8 cellular contexts compared by ENCODE assay signal in genomic region chr14:96852823-96853422, GRCh38. TPM values are rescaled to one million over a fixed set of nuclear protein-coding genes. Genes with fewer than 3 reads are reported as not detected.
A peak's percentile ranks its signal among the peaks of the same experiment; 100 is the strongest.
DNase-seq lines count a peak whose midpoint lies in the region; ATAC-seq and TF ChIP-seq lines count a peak whose summit lies in the region.

No MANE protein-coding gene starts in this region.

- H3K79me1 ChIP-seq in mesenchymal stem cell (replicated peaks; ENCODE audit: low read length, poor library complexity, severe bottlenecking) = peaks cover 6% of the 10 kb centered on the region

- CTCF ChIA-PET in mammary epithelial cell (lab: Charles Lee; ENCODE audit: low non-redundant PET) = interaction anchor here (0.5 to 1.1 kb wide), 7 partner anchors 9 to 112 kb away, joined by 3 to 9 read pairs (median 3); no protein-coding TSS in a partner anchor

- no peak overlapping the region for H2BK15ac ChIP-seq in mesenchymal stem cell (ENCODE audit: low read depth, poor library complexity, severe bottlenecking)

- H3K4me1 Mint-ChIP-seq in HFFc6 (ENCODE audit: low read depth) = peaks cover 15% of the 10 kb centered on the region
- H3K4me1 Mint-ChIP-seq in stimulated activated memory B cell treated with anti-CD40 and anti-IgM and Interleukin-4, amounts not matched to agents 10 μg/mL and 1 μg/mL and 100 μg/mL, for 72 hours = peaks cover 6% of the 10 kb centered on the region

- no peak overlapping the region for H3K14ac ChIP-seq in mesenchymal stem cell (ENCODE audit: low read length in 2 of 2)

- 33% methylated on average over 4 of the region's 4 CpGs for WGBS in mammary epithelial cell (ENCODE audit: low coverage, missing lambda C conversion rate)
- whole genome bisulfite sequencing in mesenchymal stem cell = 86% methylated on average over 2 of the region's 4 CpGs

- H3K4me3 ChIP-seq in left ventricle myocardium inferior = no peak overlapping the region
- no peak overlapping the region for H3K4me3 ChIP-seq in mammary epithelial cell (replicated peaks in 1 of 3; ENCODE audit: insufficient read depth in 1 of 3, low read depth in 2 of 3, low read length in 3 of 3)
- no peak overlapping the region for H3K4me3 ChIP-seq in mesenchymal stem cell (ENCODE audit: insufficient read depth in 1 of 2, low read depth in 1 of 2, low read length in 2 of 2)

- H3K4me3 Mint-ChIP-seq in HFFc6 = no peak overlapping the region
- no peak overlapping the region for H3K4me3 Mint-ChIP-seq in stimulated activated memory B cell treated with anti-CD40 and anti-IgM and Interleukin-4, amounts not matched to agents 10 μg/mL and 1 μg/mL and 100 μg/mL, for 72 hours

- no peak overlapping the region for H2AFZ ChIP-seq in mammary epithelial cell (ENCODE audit: low read depth, low read length)
- no peak overlapping the region for H2AFZ ChIP-seq in mesenchymal stem cell (ENCODE audit: low read depth, low read length)

- no peak overlapping the region for H2AK5ac ChIP-seq in mesenchymal stem cell (ENCODE audit: low read length, severe bottlenecking)

- BruUV-seq in mammary epithelial cell (replicated peaks; lab: Mats Ljungman, UMichigan) = no TSS peak

- H4K20me1 ChIP-seq in mammary epithelial cell (ENCODE audit: insufficient read depth, low read length) = no peaks in the 10 kb centered on the region

- H4K8ac ChIP-seq in mesenchymal stem cell (ENCODE audit: low read length) = no peak overlapping the region

- dilution Hi-C loops in mammary epithelial cell (cut with HindIII; ENCODE audit: low sequenced_read_pairs) = no loop called here

- intact Hi-C loops in left ventricle myocardium inferior (cut with micrococcal nuclease) = no loop called here
- intact Hi-C loops in cardiac septum (cut with DNase I) = no loop called here
- intact Hi-C loops in mammary epithelial cell (cut with micrococcal nuclease) = loop anchor here (1.0 to 5.0 kb wide), 5 partner anchors 56 to 269 kb away; partner anchors contain the start of gene VRK1

- no peaks in the 10 kb centered on the region for H3K9me3 Mint-ChIP-seq in HFFc6
- H3K9me3 Mint-ChIP-seq in stimulated activated memory B cell treated with anti-CD40 and anti-IgM and Interleukin-4, amounts not matched to agents 10 μg/mL and 1 μg/mL and 100 μg/mL, for 72 hours = no peaks in the 10 kb centered on the region

- H3K36me3 ChIP-seq in left ventricle myocardium inferior = peaks cover 3% of the 10 kb centered on the region
- H3K36me3 ChIP-seq in mammary epithelial cell (ENCODE audit: insufficient read depth, low read length) = peaks cover 8% of the 10 kb centered on the region
- H3K36me3 ChIP-seq in mesenchymal stem cell (ENCODE audit: control insufficient read depth in 1 of 2, insufficient read depth in 2 of 2, low read depth in 1 of 2, low read length in 2 of 2) = peaks cover 2 to 11% of the 10 kb centered on the region in 2 experiments

- peaks cover 4% of the 10 kb centered on the region for H3K79me2 ChIP-seq in mammary epithelial cell (ENCODE audit: insufficient read depth, low read length)

- H3K9me3 ChIP-seq in left ventricle myocardium inferior (replicated peaks) (no peaks in the 10 kb centered on the region), mammary epithelial cell (replicated peaks; ENCODE audit: insufficient read depth, low read length) (no peaks in the 10 kb centered on the region), mesenchymal stem cell (ENCODE audit: control insufficient read depth, low read length) (no peaks in the 10 kb centered on the region)

- H3K4me1 ChIP-seq in left ventricle myocardium inferior = no peaks in the 10 kb centered on the region
- H3K4me1 ChIP-seq in mammary epithelial cell (ENCODE audit: insufficient read depth, low read length) = peaks cover 5% of the 10 kb centered on the region
- no peaks in the 10 kb centered on the region for H3K4me1 ChIP-seq in mesenchymal stem cell (ENCODE audit: control insufficient read depth, insufficient read depth, low read depth, low read length)

- peaks cover 3% of the 10 kb centered on the region; the same call in 1 of the 2 replicates for H3K36me3 Mint-ChIP-seq in HFFc6 (ENCODE audit: low read depth)
- H3K36me3 Mint-ChIP-seq in stimulated activated memory B cell treated with anti-CD40 and anti-IgM and Interleukin-4, amounts not matched to agents 10 μg/mL and 1 μg/mL and 100 μg/mL, for 72 hours = peaks cover 43% of the 10 kb centered on the region

- H3K4ac ChIP-seq in mesenchymal stem cell (ENCODE audit: low read depth in 1 of 2, low read length in 2 of 2) = no peak overlapping the region

- no peak overlapping the region for H3K27ac Mint-ChIP-seq in HFFc6
- no peak overlapping the region for H3K27ac Mint-ChIP-seq in stimulated activated memory B cell treated with anti-CD40 and anti-IgM and Interleukin-4, amounts not matched to agents 10 μg/mL and 1 μg/mL and 100 μg/mL, for 72 hours

- in situ Hi-C loops in mammary epithelial cell (cut with MboI; ENCODE audit: low sequenced_read_pairs in 2 of 2) = no loop called here

- H3K27me3 Mint-ChIP-seq in HFFc6 (ENCODE audit: insufficient read depth) = no peaks in the 10 kb centered on the region
- no peaks in the 10 kb centered on the region for H3K27me3 Mint-ChIP-seq in stimulated activated memory B cell treated with anti-CD40 and anti-IgM and Interleukin-4, amounts not matched to agents 10 μg/mL and 1 μg/mL and 100 μg/mL, for 72 hours

- no peak overlapping the region for H2BK5ac ChIP-seq in mesenchymal stem cell (ENCODE audit: low read depth, low read length, poor library complexity, severe bottlenecking)

- TF ChIP-seq CTCF in left ventricle myocardium inferior (IDR thresholded peaks at IDR 0.05; ENCODE audit: borderline replicate concordance) (peak; percentile 71), HFFc6 (IDR thresholded peaks at IDR 0.05) (peak; percentile 86), mammary epithelial cell (conservative IDR thresholded peaks at IDR 0.05 in 1 of 2, IDR thresholded peaks at IDR 0.05 in 1 of 2; ENCODE audit: extremely low read depth in 1 of 2, insufficient read depth in 1 of 2, low read depth in 1 of 2, low read length in 2 of 2) (peak; percentile 79)

- H3K9ac ChIP-seq in mammary epithelial cell (ENCODE audit: insufficient read depth, low read length) (no peak overlapping the region), mesenchymal stem cell (ENCODE audit: low read length) (no peak overlapping the region)

- H3K23ac ChIP-seq in mesenchymal stem cell (ENCODE audit: low read length in 2 of 2) = no peak overlapping the region

- no peak overlapping the region for H2BK120ac ChIP-seq in mesenchymal stem cell (ENCODE audit: low read depth, low read length)

- no peak overlapping the region for H2BK12ac ChIP-seq in mesenchymal stem cell (ENCODE audit: low read length in 2 of 2)

- DNase-seq in left ventricle myocardium inferior (no peak), cardiac septum (ENCODE audit: low spot score) (no peak), HFFc6 (peak; percentile 52), NCI-H524 treated with DMSO at 0.1 percent for 48 hours (lab: John Stamatoyannopoulos, UW) (peak; percentile 7), mammary epithelial cell (peak; percentile 25), mesenchymal stem cell (peak; percentile 62)

- H3K4me2 ChIP-seq in mammary epithelial cell (ENCODE audit: insufficient read depth, low read depth, low read length) (no peak overlapping the region), mesenchymal stem cell (ENCODE audit: low read length, poor library complexity, severe bottlenecking) (no peak overlapping the region)

- no peak overlapping the region for H3K18ac ChIP-seq in mesenchymal stem cell (ENCODE audit: low read depth in 1 of 2, low read length in 2 of 2)

- H3K27me3 ChIP-seq in left ventricle myocardium inferior (ENCODE audit: low read depth) (no peaks in the 10 kb centered on the region), mammary epithelial cell (ENCODE audit: insufficient read depth, low read length) (no peaks in the 10 kb centered on the region), mesenchymal stem cell (ENCODE audit: control insufficient read depth in 1 of 2, insufficient read depth in 1 of 2, low read length in 2 of 2) (no peaks in the 10 kb centered on the region)

- H3K27ac ChIP-seq in left ventricle myocardium inferior (replicated peaks) = no peak overlapping the region
- H3K27ac ChIP-seq in mammary epithelial cell (ENCODE audit: insufficient read depth, low read depth, low read length) = no peak overlapping the region
- H3K27ac ChIP-seq in mesenchymal stem cell (ENCODE audit: low read length, poor library complexity, severe bottlenecking) = no peak overlapping the region

- no peak overlapping the region for H4K91ac ChIP-seq in mesenchymal stem cell (ENCODE audit: low read length)

- no peak for ATAC-seq in GM19328 (IDR thresholded peaks at IDR 0.05; ENCODE audit: unreplicated experiment)
- no peak for ATAC-seq in stimulated activated memory B cell treated with anti-CD40 and anti-IgM and Interleukin-4, amounts not matched to agents 10 μg/mL and 1 μg/mL and 100 μg/mL, for 72 hours

RNA-seq across cellular contexts. Expression of gene VRK1, which starts 55.7 kb away (rescaled TPM):
- total RNA-seq in left ventricle myocardium inferior (6.5 TPM), cardiac septum (9.2 TPM), mammary epithelial cell (10 to 100 TPM; 15.5 to 27.9 TPM)
- 10 to 100 TPM; 10.1 to 19.1 (median 17.5) TPM for total RNA-seq in HFFc6 (2021; fragmentation: NEBNext Ultra II Directional; extraction: Animal tissue kit (Norgen Biotek cat#: 25700))
- polyA plus RNA-seq in mammary epithelial cell = 25.2 TPM
- 34.7 TPM for polyA minus RNA-seq in mammary epithelial cell
- 7.0 TPM for polyA plus RNA-seq in mesenchymal stem cell (2013, experiment 1 of 2)
- polyA plus RNA-seq in mesenchymal stem cell (2013, experiment 2 of 2) = 6.9 TPM

Comparison
In these comparisons a context has a peak if more than half of its experiments do, and no peak if none do; other contexts are left out.
1. DNase-seq: peak in HFFc6 (single experiment), NCI-H524 treated with DMSO at 0.1 percent for 48 hours (single experiment), mammary epithelial cell (single experiment) and mesenchymal stem cell (single experiment); none in left ventricle myocardium inferior (single experiment) and cardiac septum (single experiment).
2. Peak in every context shown above with its lines, with median percentiles within 50 percentile points of each other: CTCF ChIP-seq.